8 cellular contexts compared by ENCODE assay signal in genomic region chr4:165326831-165327210, GRCh38. TPM values are rescaled to one million over a fixed set of nuclear protein-coding genes. Genes with fewer than 3 reads are reported as not detected.
DNase-seq lines count a peak whose midpoint lies in the region; ATAC-seq and TF ChIP-seq lines count a peak whose summit lies in the region.

No MANE protein-coding gene starts in this region.

- DNase-seq in AG04449 (ENCODE audit: low read depth, low spot score) (no peak), body of pancreas (peak; percentile 47 to 63 (median 54)), left colon (peak; percentile 46 to 51), thyroid gland (peak; percentile 58 to 60), middle frontal gyrus (ENCODE audit: extremely low spot score, low spot score) (no peak), globus pallidus (ENCODE audit: low spot score) (no peak)
- DNase-seq in Jurkat, Clone E6-1 (ENCODE audit: low read depth, low spot score) = no peak

- H3K27me3 ChIP-seq in body of pancreas (no peaks in the 10 kb centered on the region), thyroid gland (no peaks in the 10 kb centered on the region)

- no peak for TF ChIP-seq CTCF in AG04449 (IDR thresholded peaks at IDR 0.05; ENCODE audit: insufficient read depth, low read length, missing control alignments)
- no peak for TF ChIP-seq CTCF in body of pancreas (IDR thresholded peaks at IDR 0.05)
- no peak for TF ChIP-seq CTCF in thyroid gland (IDR thresholded peaks at IDR 0.05)

- H3K9me3 ChIP-seq in body of pancreas (no peaks in the 10 kb centered on the region), thyroid gland (no peaks in the 10 kb centered on the region)

- CTCF ChIA-PET in AG04449 (lab: Yijun Ruan, JAX) = interaction anchor here (0.9 to 1.6 kb wide), 2 partner anchors 118 to 196 kb away, joined by 3 to 4 read pairs; no protein-coding TSS in a partner anchor

- TF ChIP-seq POLR2A in body of pancreas (IDR thresholded peaks at IDR 0.05) (no peak), thyroid gland (IDR thresholded peaks at IDR 0.05) (no peak)

- peak overlapping the region; percentile 66 for H3K4me3 ChIP-seq in AG04449 (ENCODE audit: low read depth, low read length)
- H3K4me3 ChIP-seq in Jurkat, Clone E6-1 (ENCODE audit: low read length) = peak overlapping the region; percentile 78
- peak overlapping the region; percentile 24 to 38 for H3K4me3 ChIP-seq in body of pancreas
- H3K4me3 ChIP-seq in thyroid gland (replicated peaks in 1 of 3) = peak overlapping the region; percentile 18 to 68 (median 54)

- H3K27ac ChIP-seq in body of pancreas (peak overlapping the region; percentile 71 to 87 (median 82)), thyroid gland (peak overlapping the region; percentile 76 to 92 (median 85))

- peaks cover 43% of the 10 kb centered on the region for H3K4me1 ChIP-seq in body of pancreas
- peaks cover 6 to 11% of the 10 kb centered on the region in 2 donors for H3K4me1 ChIP-seq in thyroid gland

- intact Hi-C loops in body of pancreas (cut with DNase I) (no loop called here), left colon (cut with DNase I, micrococcal nuclease) (no loop called here), thyroid gland (cut with DNase I) (loop anchor here (5.0 to 10.0 kb wide), 2 partner anchors 122 to 215 kb away; partner anchors contain the start of genes KLHL2 and TMEM192)

- POLR2A ChIA-PET in AG04449 (lab: Yijun Ruan, JAX) = interaction anchor here (1.0 kb wide), 1 partner anchor 25 kb away, joined by 3 read pairs; no protein-coding TSS in a partner anchor

- 0% methylated on average over 14 of the region's 14 CpGs for WGBS in body of pancreas, 2 donors
- WGBS in thyroid gland, 2 donors = 0 to 1% methylated on average over 14 of the region's 14 CpGs

- H3K36me3 ChIP-seq in body of pancreas (replicated peaks in 1 of 2; ENCODE audit: insufficient read depth in 1 of 2, low read depth in 2 of 2) (no peaks in the 10 kb centered on the region), thyroid gland (no peaks in the 10 kb centered on the region)

- peak; percentile 15 for ATAC-seq in GM18498 (IDR thresholded peaks at IDR 0.05; ENCODE audit: unreplicated experiment)
- ATAC-seq in body of pancreas = peak; percentile 38
- ATAC-seq in left colon = peak; percentile 40

RNA-seq across cellular contexts. Expression of gene MSMO1, which starts 0.6 kb away (rescaled TPM):
- 38.9 TPM for polyA plus RNA-seq in Jurkat, Clone E6-1 (2012; ENCODE audit: insufficient read depth, insufficient read length)
- total RNA-seq in body of pancreas (10 to 100 TPM; 16.1 to 22.1 TPM), left colon (100 to 1,000 TPM in 1 of 2 donors, 10 to 100 TPM in 1; 98.7 to 195 TPM), thyroid gland (10 to 100 TPM; 27.7 to 39.7 (median 32.7) TPM)

RNA-seq across cellular contexts. Expression of gene CPE, which starts 52.0 kb away (rescaled TPM):
- not detected for polyA plus RNA-seq in Jurkat, Clone E6-1 (2012; ENCODE audit: insufficient read depth, insufficient read length)
- total RNA-seq in body of pancreas = 100 to 1,000 TPM in 1 of 2 donors, 10 to 100 TPM in 1; 71.6 to 108 TPM
- 10 to 100 TPM; 24.8 to 43.8 TPM for total RNA-seq in left colon
- 100 to 1,000 TPM; 159 to 334 (median 309) TPM for total RNA-seq in thyroid gland

Comparison
In these comparisons a context has a peak if more than half of its experiments do, and no peak if none do; other contexts are left out.
1. DNase-seq: peak in body of pancreas (4 of 4), left colon (2 of 2) and thyroid gland (2 of 2); none in AG04449 (single experiment), Jurkat, Clone E6-1 (single experiment), middle frontal gyrus (single experiment) and globus pallidus (single experiment).
2. Peak in every context shown above with its lines, with median percentiles within 50 percentile points of each other: H3K4me3 ChIP-seq and ATAC-seq.